Comparison of ENCODE assay signal across 8 cellular contexts in the genomic region with DNA sequence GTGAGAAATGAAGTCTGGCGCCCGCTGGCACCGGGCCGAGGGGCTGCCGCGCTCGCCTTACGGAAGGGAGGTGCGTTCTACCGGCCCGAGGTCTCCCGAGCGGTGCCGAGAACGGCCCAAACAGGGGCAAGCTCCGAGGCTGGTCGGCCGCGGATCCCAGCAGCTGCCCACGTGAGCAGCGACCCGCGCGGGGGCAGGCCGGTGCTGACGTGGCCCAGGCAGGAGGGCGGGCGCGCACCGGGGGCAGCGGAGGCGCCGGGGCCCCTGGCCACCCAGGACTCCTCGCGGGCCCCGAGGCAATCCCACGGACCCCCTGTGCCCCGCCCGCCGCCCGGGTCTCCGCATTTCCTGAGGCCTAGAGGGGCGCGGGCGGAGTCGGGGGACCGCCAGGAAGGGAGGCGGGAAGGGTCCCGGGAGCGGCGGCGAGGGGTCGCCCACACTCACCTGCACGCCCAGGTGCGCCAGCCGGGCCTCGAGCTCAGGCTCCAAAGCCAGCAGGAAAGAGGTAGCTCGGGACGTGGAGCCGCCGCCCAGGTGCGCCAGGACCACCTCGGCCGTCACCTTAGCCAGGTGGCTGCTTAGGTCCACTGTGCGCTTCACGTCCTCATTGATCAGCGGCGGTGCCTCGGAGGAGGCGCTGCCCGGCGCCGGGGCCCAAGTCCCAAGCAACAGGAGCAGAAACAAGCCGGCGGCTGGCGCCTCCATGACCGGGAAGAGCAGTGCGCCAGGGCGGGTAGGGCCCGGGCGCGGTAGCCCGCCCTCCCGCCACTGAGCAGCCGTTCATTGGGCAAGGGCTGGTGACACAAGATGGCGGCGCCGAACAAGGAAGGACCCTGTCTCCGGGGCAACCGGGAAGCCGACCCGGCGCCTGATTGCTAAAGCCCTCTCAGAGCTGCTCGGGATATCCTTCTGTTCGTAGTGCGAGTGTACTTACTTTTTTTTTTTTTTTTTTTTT. TPM values are rescaled to one million over a fixed set of nuclear protein-coding genes. Genes with fewer than 3 reads are reported as not detected.
DNase-seq lines count a peak whose midpoint lies in the region; ATAC-seq and TF ChIP-seq lines count a peak whose summit lies in the region.

A gene (minus strand): TSS at position 723 of the 955 bp plus-strand sequence. CDS start 18 bp downstream, at position 705.

- H3K27me3 Mint-ChIP-seq in CD14-positive monocyte (ENCODE audit: low read depth in 3 of 3) = peaks cover 0 to 2% (median 0%) of the 10 kb centered on the region in 3 donors

- no peaks in the 10 kb centered on the region for H3K9me3 Mint-ChIP-seq in CD14-positive monocyte

- no peak for TF ChIP-seq CTCF in CD14-positive monocyte (IDR thresholded peaks at IDR 0.05)

- H3K36me3 Mint-ChIP-seq in CD14-positive monocyte = peaks cover 3 to 8% of the 10 kb centered on the region in 2 donors

- peaks cover 49% of the 10 kb centered on the region for H3K4me1 Mint-ChIP-seq in CD14-positive monocyte

- H3K4me3 Mint-ChIP-seq in CD14-positive monocyte = peak within 1 kb of the TSS; percentile 84 to 90

- H3K27ac Mint-ChIP-seq in CD14-positive monocyte = peak within 1 kb of the TSS; percentile 94 to 99 (median 97)

- peak; percentile 94 for ATAC-seq in GM19395 (IDR thresholded peaks at IDR 0.05; ENCODE audit: unreplicated experiment)
- peak; percentile 77 for ATAC-seq in HG03558 (IDR thresholded peaks at IDR 0.05; ENCODE audit: extremely low read depth, unreplicated experiment)

- DNase-seq in CD14-positive monocyte (ENCODE audit: low spot score) (peak; percentile 98), NCI-H748 (lab: John Stamatoyannopoulos, UW; ENCODE audit: unreplicated experiment) (peak; percentile 91), dedifferentiated amniotic fluid mesenchymal stem cell (ENCODE audit: extremely low spot score) (peak; percentile 94), left kidney (ENCODE audit: low read depth, low spot score) (peak; percentile 98)
- peak; percentile 96 for DNase-seq in activated CD4-positive, alpha-beta T cell treated with anti-CD3 and anti-CD28 coated beads, Interleukin-2, amount 50 U/mL, for 1 hour
- DNase-seq in stimulated activated CD4-positive, alpha-beta T cell treated with anti-CD3 and anti-CD28 coated beads, Interleukin-1b, Interleukin-23, amount 100 ng/mL, for 48 hours = peak; percentile 96

- intact Hi-C loops in CD14-positive monocyte (cut with micrococcal nuclease) = loop anchor here (2.0 to 10.0 kb wide), 4 partner anchors 30 to 74 kb away; a partner anchor contains a TSS

RNA-seq across cellular contexts. Expression of the gene that starts here (rescaled TPM):
- 100 to 1,000 TPM; 354 to 375 TPM for polyA plus RNA-seq in CD14-positive monocyte

Comparison
In these comparisons a context has a peak if more than half of its experiments do, and no peak if none do; other contexts are left out.
1. Peak in every context shown above with its lines: DNase-seq and ATAC-seq.